ENCODE assay signal across 8 cellular contexts in genomic region chr13:26221399-26221720, GRCh38. TPM values are rescaled to one million over a fixed set of nuclear protein-coding genes. Genes with fewer than 3 reads are reported as not detected.
A peak's percentile ranks its signal among the peaks of the same experiment; 100 is the strongest.
DNase-seq lines count a peak whose midpoint lies in the region; ATAC-seq lines count a peak whose summit lies in the region.

No MANE protein-coding gene starts in this region.

- H3K27me3 Mint-ChIP-seq in activated CD8-positive, alpha-beta T cell treated with anti-CD3 and anti-CD28 coated beads, Interleukin-2, amount 10 ng/mL, durations not matched to agents 7 days and 5 days (ENCODE audit: low read depth), result peaks cover 8% of the 10 kb centered on the region
- no peaks in the 10 kb centered on the region for H3K27me3 Mint-ChIP-seq in stimulated activated memory B cell treated with anti-CD40 and anti-IgM and Interleukin-4, amounts not matched to agents 10 μg/mL and 1 μg/mL and 100 μg/mL, for 72 hours

- peaks cover 5% of the 10 kb centered on the region; the same call in 1 of the 2 replicates for H3K36me3 ChIP-seq in iPS DF 6.9 (ENCODE audit: control insufficient read depth, insufficient read depth, low read length)

- peak; percentile 11 for ATAC-seq in HG03064 (IDR thresholded peaks at IDR 0.05; ENCODE audit: low read depth, unreplicated experiment)
- peak; percentile 22 for ATAC-seq in activated CD8-positive, alpha-beta T cell treated with anti-CD3 and anti-CD28 coated beads, Interleukin-2, amount 10 ng/mL, durations not matched to agents 7 days and 5 days
- peak; percentile 13 for ATAC-seq in stimulated activated memory B cell treated with anti-CD40 and anti-IgM and Interleukin-4, amounts not matched to agents 10 μg/mL and 1 μg/mL and 100 μg/mL, for 72 hours

- CTCF ChIA-PET in activated CD8-positive, alpha-beta T cell treated with anti-CD3 and anti-CD28 coated beads, Interleukin-2, amount 10 ng/mL, durations not matched to agents 7 days and 5 days (lab: Charles Lee), result interaction anchor here (8.8 kb wide), 1 partner anchor 35 kb away, joined by 59 read pairs; no protein-coding TSS in a partner anchor

- H3K9me3 Mint-ChIP-seq in activated CD8-positive, alpha-beta T cell treated with anti-CD3 and anti-CD28 coated beads, Interleukin-2, amount 10 ng/mL, durations not matched to agents 7 days and 5 days (ENCODE audit: insufficient read depth), result no peaks in the 10 kb centered on the region
- H3K9me3 Mint-ChIP-seq in stimulated activated memory B cell treated with anti-CD40 and anti-IgM and Interleukin-4, amounts not matched to agents 10 μg/mL and 1 μg/mL and 100 μg/mL, for 72 hours, result no peaks in the 10 kb centered on the region

- H3K27ac ChIP-seq in iPS DF 6.9 (ENCODE audit: low read length), result no peak overlapping the region

- peaks cover 36% of the 10 kb centered on the region for H3K4me1 Mint-ChIP-seq in activated CD8-positive, alpha-beta T cell treated with anti-CD3 and anti-CD28 coated beads, Interleukin-2, amount 10 ng/mL, durations not matched to agents 7 days and 5 days (ENCODE audit: low read depth)
- peaks cover 34% of the 10 kb centered on the region for H3K4me1 Mint-ChIP-seq in stimulated activated memory B cell treated with anti-CD40 and anti-IgM and Interleukin-4, amounts not matched to agents 10 μg/mL and 1 μg/mL and 100 μg/mL, for 72 hours

- no CpG with 5 or more reads among the region's 16 CpGs for WGBS in iPS DF 6.9 (ENCODE audit: insufficient coverage, insufficient read length)

- H3K4me1 ChIP-seq in iPS DF 6.9 (ENCODE audit: control insufficient read depth, insufficient read depth, low read length), result no peaks in the 10 kb centered on the region

- POLR2A ChIA-PET in activated CD8-positive, alpha-beta T cell treated with anti-CD3 and anti-CD28 coated beads, Interleukin-2, amount 10 ng/mL, durations not matched to agents 7 days and 5 days (lab: Charles Lee), result interaction anchor here (2.0 kb wide), 1 partner anchor 35 kb away, joined by 19 read pairs; no protein-coding TSS in a partner anchor

- H3K36me3 Mint-ChIP-seq in activated CD8-positive, alpha-beta T cell treated with anti-CD3 and anti-CD28 coated beads, Interleukin-2, amount 10 ng/mL, durations not matched to agents 7 days and 5 days (ENCODE audit: low read depth), result peaks cover 30% of the 10 kb centered on the region
- H3K36me3 Mint-ChIP-seq in stimulated activated memory B cell treated with anti-CD40 and anti-IgM and Interleukin-4, amounts not matched to agents 10 μg/mL and 1 μg/mL and 100 μg/mL, for 72 hours, result peaks cover 19% of the 10 kb centered on the region

- H3K27ac Mint-ChIP-seq in activated CD8-positive, alpha-beta T cell treated with anti-CD3 and anti-CD28 coated beads, Interleukin-2, amount 10 ng/mL, durations not matched to agents 7 days and 5 days, result peak overlapping the region; percentile 100
- peak overlapping the region; percentile 99 for H3K27ac Mint-ChIP-seq in stimulated activated memory B cell treated with anti-CD40 and anti-IgM and Interleukin-4, amounts not matched to agents 10 μg/mL and 1 μg/mL and 100 μg/mL, for 72 hours

- DNase-seq in NCI-H2029 treated with DMSO at 0.1 percent for 48 hours (lab: John Stamatoyannopoulos, UW) (peak; percentile 48), NCI-H2029 (lab: John Stamatoyannopoulos, UW) (no peak), iPS DF 6.9 (ENCODE audit: low read depth, low spot score) (no peak), NCI-H2196 (lab: John Stamatoyannopoulos, UW; ENCODE audit: unreplicated experiment) (no peak)
- DNase-seq in activated CD8-positive, alpha-beta T cell treated with anti-CD3 and anti-CD28 coated beads, Interleukin-2, amount 10 ng/mL, durations not matched to agents 7 days and 5 days, result no peak
- no peak for DNase-seq in stimulated activated CD4-positive, alpha-beta T cell treated with anti-CD3 and anti-CD28 coated beads, Interleukin-4, amount 100 ng/mL, for 4 hours

- no peaks in the 10 kb centered on the region for H3K27me3 ChIP-seq in iPS DF 6.9 (ENCODE audit: control insufficient read depth, insufficient read depth, low read length)

- peak overlapping the region; percentile 97 for H3K4me3 Mint-ChIP-seq in activated CD8-positive, alpha-beta T cell treated with anti-CD3 and anti-CD28 coated beads, Interleukin-2, amount 10 ng/mL, durations not matched to agents 7 days and 5 days
- H3K4me3 Mint-ChIP-seq in stimulated activated memory B cell treated with anti-CD40 and anti-IgM and Interleukin-4, amounts not matched to agents 10 μg/mL and 1 μg/mL and 100 μg/mL, for 72 hours, result peak overlapping the region; percentile 97

- H3K4me3 ChIP-seq in iPS DF 6.9 (ENCODE audit: low read length), result peak overlapping the region; percentile 79; the same call in 1 of the 2 replicates

- no peaks in the 10 kb centered on the region for H3K9me3 ChIP-seq in iPS DF 6.9 (ENCODE audit: control insufficient read depth, insufficient read depth, low read length)

RNA-seq across cellular contexts. Expression of gene RNF6, which starts 0.8 kb away (rescaled TPM):
- total RNA-seq in activated CD8-positive, alpha-beta T cell treated with anti-CD3 and anti-CD28 coated beads, Interleukin-2, amount 10 ng/mL, durations not matched to agents 7 days and 5 days, result 10 to 100 TPM; 34.2 to 35.7 TPM

RNA-seq across cellular contexts. Expression of gene CDK8, which starts 32.6 kb away (rescaled TPM):
- 10 to 100 TPM; 14.7 to 15.7 TPM for total RNA-seq in activated CD8-positive, alpha-beta T cell treated with anti-CD3 and anti-CD28 coated beads, Interleukin-2, amount 10 ng/mL, durations not matched to agents 7 days and 5 days
